Comparison of ENCODE assay signal across 14 cellular contexts in the genomic region with DNA sequence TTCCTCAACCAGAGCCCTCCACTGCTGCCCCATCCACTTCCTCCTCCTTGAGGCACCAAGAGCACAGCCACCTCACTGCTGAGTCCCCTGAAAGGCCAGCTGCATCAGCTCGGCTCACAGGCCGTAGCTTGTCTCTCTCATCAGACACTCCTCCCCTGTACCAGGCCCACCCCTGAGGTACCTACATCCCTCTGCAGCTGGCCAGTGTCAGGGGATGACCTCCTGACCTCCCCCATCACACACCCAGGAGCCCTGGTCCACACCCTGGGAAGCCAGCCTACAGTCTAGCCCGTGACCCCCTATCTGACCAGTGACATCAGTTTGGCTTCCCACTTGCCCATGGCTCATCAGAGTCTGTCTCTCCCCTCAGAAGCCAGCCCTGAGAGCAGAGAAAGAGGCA.
DNase-seq lines count a peak whose midpoint lies in the region; ATAC-seq and TF ChIP-seq lines count a peak whose summit lies in the region.
"Had no signal": no experiment of that assay in that cellular context is flagged by ENCODE, and none has a peak within 500 bp of the region (broad histone marks: within the 10 kb centered on the region; RNA-seq: fewer than 3 reads in every experiment).

No MANE protein-coding gene starts in this region.

- H2AK5ac ChIP-seq in mesendoderm (ENCODE audit: low read length), result no peak overlapping the region

- H3K79me1 ChIP-seq in mesendoderm (ENCODE audit: low read length), result no peaks in the 10 kb centered on the region

- intact Hi-C loops in activated CD4-positive, alpha-beta memory T cell treated with anti-CD3 and anti-CD28 coated beads for 36 hours (cut with micrococcal nuclease), result no loop called here
- intact Hi-C loops in naive thymus-derived CD4-positive, alpha-beta T cell (cut with micrococcal nuclease), result no loop called here

- H3K4ac ChIP-seq in mesendoderm (ENCODE audit: low read depth, low read length), result no peak overlapping the region

- TF ChIP-seq CTCF in coronary artery (IDR thresholded peaks at IDR 0.05) (no peak), thoracic aorta (IDR thresholded peaks at IDR 0.05) (no peak)

- WGBS in mesendoderm (ENCODE audit: extremely low coverage, insufficient coverage, low lambda C conversion rate), result no CpG with 5 or more reads among the region's 3 CpGs

- H3K9ac ChIP-seq in mesendoderm (ENCODE audit: low read length), result no peak overlapping the region

- POLR2A ChIA-PET in activated CD4-positive, alpha-beta memory T cell treated with anti-CD3 and anti-CD28 coated beads, Interleukin-2, amount 10 ng/mL, durations not matched to agents 7 days and 5 days (lab: Charles Lee), result no interaction called here
- POLR2A ChIA-PET in activated CD4-positive, alpha-beta memory T cell treated with anti-CD3 and anti-CD28 coated beads for 36 hours (lab: Charles Lee), result no interaction called here
- POLR2A ChIA-PET in naive thymus-derived CD4-positive, alpha-beta T cell (lab: Charles Lee), result no interaction called here
- POLR2A ChIA-PET in HEK293T (lab: Yijun Ruan, JAX), result no interaction called here

- H2BK120ac ChIP-seq in mesendoderm (ENCODE audit: low read depth, low read length), result no peak overlapping the region

- H3K27ac Mint-ChIP-seq in activated CD4-positive, alpha-beta memory T cell treated with anti-CD3 and anti-CD28 coated beads, Interleukin-2, amount 10 ng/mL, durations not matched to agents 7 days and 5 days, result no peak overlapping the region
- no peak overlapping the region for H3K27ac Mint-ChIP-seq in activated CD4-positive, alpha-beta memory T cell treated with anti-CD3 and anti-CD28 coated beads for 36 hours
- no peak overlapping the region for H3K27ac Mint-ChIP-seq in naive thymus-derived CD4-positive, alpha-beta T cell

- no peak overlapping the region for H4K5ac ChIP-seq in mesendoderm (ENCODE audit: low read length)

- H3K36me3 ChIP-seq in mesendoderm (ENCODE audit: control insufficient read depth, insufficient read depth, low read length), result no peaks in the 10 kb centered on the region
- peaks cover 33% of the 10 kb centered on the region for H3K36me3 ChIP-seq in thoracic aorta
- H3K36me3 ChIP-seq in naive thymus-derived CD4-positive, alpha-beta T cell (ENCODE audit: control insufficient read depth in 2 of 3, insufficient read depth in 3 of 3, low read length in 3 of 3), result no peaks in the 10 kb centered on the region
- H3K36me3 ChIP-seq: uterus had no signal

- H3K4me2 ChIP-seq in mesendoderm (ENCODE audit: low read length), result no peak overlapping the region
- H3K4me2 ChIP-seq: smooth muscle cell had no signal

- no peaks in the 10 kb centered on the region for H3K27me3 Mint-ChIP-seq in activated CD4-positive, alpha-beta memory T cell treated with anti-CD3 and anti-CD28 coated beads, Interleukin-2, amount 10 ng/mL, durations not matched to agents 7 days and 5 days
- H3K27me3 Mint-ChIP-seq in activated CD4-positive, alpha-beta memory T cell treated with anti-CD3 and anti-CD28 coated beads for 36 hours, result peaks cover 2% of the 10 kb centered on the region
- peaks cover 0 to 2% (median 0%) of the 10 kb centered on the region in 5 donors for H3K27me3 Mint-ChIP-seq in naive thymus-derived CD4-positive, alpha-beta T cell

- H3K36me3 Mint-ChIP-seq in activated CD4-positive, alpha-beta memory T cell treated with anti-CD3 and anti-CD28 coated beads, Interleukin-2, amount 10 ng/mL, durations not matched to agents 7 days and 5 days (ENCODE audit: low read depth), result no peaks in the 10 kb centered on the region
- H3K36me3 Mint-ChIP-seq in activated CD4-positive, alpha-beta memory T cell treated with anti-CD3 and anti-CD28 coated beads for 36 hours, result no peaks in the 10 kb centered on the region
- no peaks in the 10 kb centered on the region for H3K36me3 Mint-ChIP-seq in naive thymus-derived CD4-positive, alpha-beta T cell

- peaks cover 3% of the 10 kb centered on the region for H3K4me1 Mint-ChIP-seq in activated CD4-positive, alpha-beta memory T cell treated with anti-CD3 and anti-CD28 coated beads, Interleukin-2, amount 10 ng/mL, durations not matched to agents 7 days and 5 days
- no peaks in the 10 kb centered on the region for H3K4me1 Mint-ChIP-seq in activated CD4-positive, alpha-beta memory T cell treated with anti-CD3 and anti-CD28 coated beads for 36 hours (ENCODE audit: low read depth)
- peaks cover 0 to 6% (median 0%) of the 10 kb centered on the region in 7 donors for H3K4me1 Mint-ChIP-seq in naive thymus-derived CD4-positive, alpha-beta T cell

- H3K27ac ChIP-seq in coronary artery, result peak overlapping the region; percentile 25 to 72
- no peak overlapping the region for H3K27ac ChIP-seq in mesendoderm (ENCODE audit: low read depth, low read length)
- peak overlapping the region; percentile 45 to 60 for H3K27ac ChIP-seq in thoracic aorta
- H3K27ac ChIP-seq in naive thymus-derived CD4-positive, alpha-beta T cell (ENCODE audit: low read depth, low read length), result no peak overlapping the region
- H3K27ac ChIP-seq: HL-60, VCaP had no signal

- CTCF ChIA-PET in activated CD4-positive, alpha-beta memory T cell treated with anti-CD3 and anti-CD28 coated beads, Interleukin-2, amount 10 ng/mL, durations not matched to agents 7 days and 5 days (lab: Charles Lee), result interaction anchor here (5.3 kb wide), 1 partner anchor 9 kb away, joined by 47 read pairs; no protein-coding TSS in a partner anchor
- CTCF ChIA-PET in activated CD4-positive, alpha-beta memory T cell treated with anti-CD3 and anti-CD28 coated beads for 36 hours (lab: Charles Lee), result interaction anchor here (0.8 to 3.5 kb wide), 2 partner anchors 8 to 12 kb away, joined by 4 to 16 read pairs; no protein-coding TSS in a partner anchor
- CTCF ChIA-PET in naive thymus-derived CD4-positive, alpha-beta T cell (lab: Charles Lee), result no interaction called here
- CTCF ChIA-PET in HEK293T (lab: Yijun Ruan, JAX), result interaction anchor here (1.2 to 2.1 kb wide), 2 partner anchors 11 to 197 kb away, joined by 3 to 8 read pairs; no protein-coding TSS in a partner anchor

- H3K23ac ChIP-seq in mesendoderm (ENCODE audit: low read length), result peak overlapping the region; percentile 9

- H3K4me3 ChIP-seq in coronary artery, result no peak overlapping the region
- no peak overlapping the region for H3K4me3 ChIP-seq in mesendoderm (ENCODE audit: low read length)
- H3K4me3 ChIP-seq in thoracic aorta, result no peak overlapping the region
- H3K4me3 ChIP-seq in naive thymus-derived CD4-positive, alpha-beta T cell (ENCODE audit: low read length), result no peak overlapping the region
- H3K4me3 ChIP-seq: smooth muscle cell, uterus had no signal

- H3K18ac ChIP-seq in mesendoderm (ENCODE audit: low read length), result no peak overlapping the region

- no peak overlapping the region for H2BK15ac ChIP-seq in mesendoderm (replicated peaks; ENCODE audit: low read depth)

- no peak overlapping the region for H3K56ac ChIP-seq in mesendoderm (ENCODE audit: low read length)

- no peaks in the 10 kb centered on the region for H3K4me1 ChIP-seq in mesendoderm (ENCODE audit: control insufficient read depth, low read depth, low read length)
- peaks cover 0 to 40% of the 10 kb centered on the region in 2 donors for H3K4me1 ChIP-seq in thoracic aorta (ENCODE audit: control insufficient read depth in 1 of 2, low read depth in 2 of 2)
- H3K4me1 ChIP-seq in naive thymus-derived CD4-positive, alpha-beta T cell (ENCODE audit: control insufficient read depth in 2 of 2, insufficient read depth in 2 of 2, low read length in 2 of 2), result no peaks in the 10 kb centered on the region

- H3K9me3 Mint-ChIP-seq in activated CD4-positive, alpha-beta memory T cell treated with anti-CD3 and anti-CD28 coated beads, Interleukin-2, amount 10 ng/mL, durations not matched to agents 7 days and 5 days, result no peaks in the 10 kb centered on the region
- no peaks in the 10 kb centered on the region for H3K9me3 Mint-ChIP-seq in activated CD4-positive, alpha-beta memory T cell treated with anti-CD3 and anti-CD28 coated beads for 36 hours
- no peaks in the 10 kb centered on the region for H3K9me3 Mint-ChIP-seq in naive thymus-derived CD4-positive, alpha-beta T cell

- DNase-seq in activated CD4-positive, alpha-beta memory T cell treated with anti-CD3 and anti-CD28 coated beads, Interleukin-2, amount 10 ng/mL, durations not matched to agents 7 days and 5 days, result peak; percentile 12
- no peak for DNase-seq in activated CD4-positive, alpha-beta memory T cell treated with anti-CD3 and anti-CD28 coated beads for 36 hours
- DNase-seq in coronary artery (ENCODE audit: low spot score), result peak; percentile 78
- DNase-seq in mesendoderm, result no peak
- DNase-seq in thoracic aorta (ENCODE audit: low spot score), result peak; percentile 2
- DNase-seq in hippocampal formation (lab: John Stamatoyannopoulos, UW), result no peak
- no peak for DNase-seq in naive thymus-derived CD4-positive, alpha-beta T cell
- no peak for DNase-seq in HEK293T (ENCODE audit: extremely low spot score)
- DNase-seq: ACHN; activated T-cell treated with anti-CD3 and anti-CD28 coated beads, Interleukin-2, amount 50 U/mL, for 1 hour had no signal

- no peak overlapping the region for H3K4me3 Mint-ChIP-seq in activated CD4-positive, alpha-beta memory T cell treated with anti-CD3 and anti-CD28 coated beads, Interleukin-2, amount 10 ng/mL, durations not matched to agents 7 days and 5 days
- H3K4me3 Mint-ChIP-seq in activated CD4-positive, alpha-beta memory T cell treated with anti-CD3 and anti-CD28 coated beads for 36 hours, result no peak overlapping the region
- H3K4me3 Mint-ChIP-seq in naive thymus-derived CD4-positive, alpha-beta T cell, result no peak overlapping the region

- no peaks in the 10 kb centered on the region for H3K79me2 ChIP-seq in mesendoderm (ENCODE audit: control insufficient read depth, insufficient read depth, low read length)

- no peaks in the 10 kb centered on the region for H3K27me3 ChIP-seq in mesendoderm (ENCODE audit: insufficient read depth, low read length, poor library complexity)
- no peaks in the 10 kb centered on the region for H3K27me3 ChIP-seq in thoracic aorta (replicated peaks; ENCODE audit: insufficient read depth)
- H3K27me3 ChIP-seq in naive thymus-derived CD4-positive, alpha-beta T cell (ENCODE audit: control insufficient read depth in 2 of 2, insufficient read depth in 2 of 2, low read length in 2 of 2), result no peaks in the 10 kb centered on the region
- H3K27me3 ChIP-seq: uterus had no signal

- no peak overlapping the region for H4K8ac ChIP-seq in mesendoderm (ENCODE audit: low read depth, low read length)

- H3K9me3 ChIP-seq in thoracic aorta, result no peaks in the 10 kb centered on the region
- H3K9me3 ChIP-seq in naive thymus-derived CD4-positive, alpha-beta T cell (ENCODE audit: control insufficient read depth in 2 of 3, low read length in 3 of 3), result no peaks in the 10 kb centered on the region
- H3K9me3 ChIP-seq: uterus had no signal

- ATAC-seq in thoracic aorta (ENCODE audit: insufficient number of reproducible peaks, low FRiP score, low read depth), result no peak
- ATAC-seq in naive thymus-derived CD4-positive, alpha-beta T cell, result no peak

- no peak overlapping the region for H2BK5ac ChIP-seq in mesendoderm (ENCODE audit: low read length)

Comparison
In these comparisons a context has a peak if more than half of its experiments do, and no peak if none do; other contexts are left out.
1. DNase-seq: peak in activated CD4-positive, alpha-beta memory T cell treated with anti-CD3 and anti-CD28 coated beads, Interleukin-2, amount 10 ng/mL, durations not matched to agents 7 days and 5 days (single experiment), coronary artery (single experiment) and thoracic aorta (single experiment); none in activated CD4-positive, alpha-beta memory T cell treated with anti-CD3 and anti-CD28 coated beads for 36 hours (single experiment), mesendoderm (single experiment), hippocampal formation (0 of 2), naive thymus-derived CD4-positive, alpha-beta T cell (0 of 9) and HEK293T (single experiment).
2. H3K27ac ChIP-seq: peak in coronary artery (2 of 2) and thoracic aorta (2 of 2); none in mesendoderm (single experiment) and naive thymus-derived CD4-positive, alpha-beta T cell (single experiment).